In genomic region chr13:107138468-107138867, GRCh38 we compare ENCODE assay signal across 24 cellular contexts.
DNase-seq lines count a peak whose midpoint lies in the region; ATAC-seq, FAIRE-seq and TF ChIP-seq lines count a peak whose summit lies in the region.
"Had no signal": no experiment of that assay in that cellular context is flagged by ENCODE, and none has a peak within 500 bp of the region (broad histone marks: within the 10 kb centered on the region; RNA-seq: fewer than 3 reads in every experiment).

No MANE protein-coding gene starts in this region.

- FAIRE-seq in H1 (lab: Jason Lieb, UNC) = no peak
- FAIRE-seq: pancreas had no signal

- ATAC-seq in Right ventricle myocardium inferior = no peak
- ATAC-seq in sciatic nerve = peak; percentile 65
- no peak for ATAC-seq in upper lobe of right lung
- no peak for ATAC-seq in GM18909 (IDR thresholded peaks at IDR 0.05; ENCODE audit: poor library complexity, unreplicated experiment)
- ATAC-seq in HG03521 (IDR thresholded peaks at IDR 0.05; ENCODE audit: unreplicated experiment) = no peak
- ATAC-seq: activated CD4-positive, alpha-beta T cell treated with anti-CD3 and anti-CD28 coated beads for 36 hours; activated CD8-positive, alpha-beta memory T cell treated with anti-CD3 and anti-CD28 coated beads, Interleukin-2, amount 10 ng/mL, durations not matched to agents 7 days and 5 days; CD8-positive, alpha-beta T cell; natural killer cell treated with Interleukin-12 subunit alpha and Interleukin-12 subunit beta and Interleukin-15 and Interleukin-18, amount 100 ng/mL, for 72 hours; pancreas had no signal

- no peak overlapping the region for H4K5ac ChIP-seq in H1 (ENCODE audit: insufficient read length, low read depth, low read length)

- no peak overlapping the region for H2AK5ac ChIP-seq in H1 (ENCODE audit: low read depth, low read length)

- CTCF ChIA-PET in H1 (lab: Charles Lee; ENCODE audit: partially characterized antibody) = interaction anchor here (0.7 to 0.9 kb wide), 2 partner anchors 65 to 478 kb away, joined by 3 read pairs; no protein-coding TSS in a partner anchor

- H3K4me3 ChIP-seq in left ventricle myocardium inferior = no peak overlapping the region
- no peak overlapping the region for H3K4me3 ChIP-seq in LNCaP clone FGC (ENCODE audit: low read depth, low read length)
- H3K4me3 ChIP-seq in H1 (ENCODE audit: extremely low read depth in 1 of 4, insufficient read depth in 2 of 4, low read depth in 3 of 4, low read length in 4 of 4) = no peak overlapping the region
- H3K4me3 ChIP-seq in upper lobe of right lung = no peak overlapping the region
- H3K4me3 ChIP-seq: gastroesophageal sphincter, pancreas, sigmoid colon, suprapubic skin had no signal

- intact Hi-C loops in left ventricle myocardium inferior (cut with micrococcal nuclease) = no loop called here
- intact Hi-C loops in Right ventricle myocardium inferior (cut with DNase I) = loop anchor here (5.0 kb wide), 1 partner anchor 221 kb away; no protein-coding TSS in a partner anchor
- intact Hi-C loops in sciatic nerve (cut with DNase I) = no loop called here
- intact Hi-C loops in upper lobe of right lung (cut with DNase I) = no loop called here

- TF ChIP-seq EP300 in H1 (IDR thresholded peaks at IDR 0.05; ENCODE audit: borderline replicate concordance in 1 of 2, low read depth in 2 of 2, low read length in 2 of 2) = no peak

- TF ChIP-seq RAD21 in H1 (IDR thresholded peaks at IDR 0.05 in 1 of 2, conservative IDR thresholded peaks at IDR 0.05 in 1 of 2; ENCODE audit: low read depth in 2 of 2, low read length in 2 of 2) = peak; percentile 54 to 68

- POLR2A ChIA-PET in H1 (lab: Charles Lee; ENCODE audit: partially characterized antibody) = no interaction called here

- no peaks in the 10 kb centered on the region for H3K79me1 ChIP-seq in H1 (ENCODE audit: low read depth, low read length)

- no peak overlapping the region for H3K9ac ChIP-seq in H1 (replicated peaks in 1 of 4; ENCODE audit: extremely low read depth in 1 of 4, low read depth in 3 of 4, low read length in 3 of 4)

- no peak overlapping the region for H2BK120ac ChIP-seq in H1 (replicated peaks; ENCODE audit: low read depth, low read length)

- no peaks in the 10 kb centered on the region for H4K20me1 ChIP-seq in H1 (replicated peaks in 1 of 2; ENCODE audit: control insufficient read depth in 1 of 2, insufficient read depth in 2 of 2, low read length in 2 of 2)

- no peak overlapping the region for H2AFZ ChIP-seq in H1 (ENCODE audit: low read length)

- no peaks in the 10 kb centered on the region for H3K23me2 ChIP-seq in H1 (ENCODE audit: low read depth, low read length)

- no peaks in the 10 kb centered on the region for H3K79me2 ChIP-seq in H1 (ENCODE audit: control insufficient read depth in 1 of 2, insufficient read depth in 2 of 2, low read length in 2 of 2)

- H2BK15ac ChIP-seq in H1 (ENCODE audit: low read length) = no peak overlapping the region

- no peak overlapping the region for H2BK12ac ChIP-seq in H1 (ENCODE audit: low read depth, low read length)

- WGBS in H1 (ENCODE audit: extremely low coverage in 1 of 2, insufficient coverage in 1 of 2, insufficient read length in 1 of 2, insufficient replicate concordance in 2 of 2, low coverage in 1 of 2, low lambda C conversion rate in 2 of 2, missing lambda C conversion rate in 1 of 2), 2 experiments = 92% methylated on average over 1 of the region's 1 CpG; no CpG with 5 or more reads in 1 of the 2 experiments

- H3K18ac ChIP-seq in H1 (ENCODE audit: extremely low read depth, low read length) = no peak overlapping the region

- H3K23ac ChIP-seq in H1 (ENCODE audit: insufficient read length) = no peak overlapping the region

- H3K4ac ChIP-seq in H1 (replicated peaks; ENCODE audit: insufficient read length, low read depth, low read length) = no peak overlapping the region

- TF ChIP-seq CTCF in left ventricle myocardium inferior (IDR thresholded peaks at IDR 0.05; ENCODE audit: borderline replicate concordance) (no peak), LNCaP clone FGC (IDR thresholded peaks at IDR 0.05; ENCODE audit: control insufficient read depth, extremely low read depth, insufficient read depth) (peak; percentile 59), H1 (IDR thresholded peaks at IDR 0.05; ENCODE audit: control extremely low read depth in 1 of 3, insufficient read depth in 1 of 3, low read depth in 1 of 3, low read length in 3 of 3) (peak in 2 of 3 experiments; percentile 18 to 36; a peak in 2 of 4 replicates), upper lobe of right lung (IDR thresholded peaks at IDR 0.05) (no peak)

- H3K27ac ChIP-seq in left ventricle myocardium inferior (replicated peaks) (peak overlapping the region; percentile 76), H1 (ENCODE audit: low read depth, low read length) (no peak overlapping the region), upper lobe of right lung (no peak overlapping the region)
- H3K27ac ChIP-seq: HL-60, pancreas, RWPE1, suprapubic skin had no signal

- H3K4me2 ChIP-seq in H1 (ENCODE audit: insufficient read depth in 1 of 2, low read depth in 2 of 2, low read length in 2 of 2) = no peak overlapping the region

- H3K36me3 ChIP-seq in left ventricle myocardium inferior (no peaks in the 10 kb centered on the region), H1 (ENCODE audit: control insufficient read depth in 2 of 4, insufficient read depth in 4 of 4, low read length in 3 of 4) (no peaks in the 10 kb centered on the region), upper lobe of right lung (no peaks in the 10 kb centered on the region)
- H3K36me3 ChIP-seq: gastroesophageal sphincter, pancreas, sigmoid colon, suprapubic skin had no signal

- DNase-seq in left ventricle myocardium inferior = no peak
- no peak for DNase-seq in Right ventricle myocardium inferior (ENCODE audit: missing footprints)
- no peak for DNase-seq in LNCaP clone FGC (ENCODE audit: low read depth)
- DNase-seq in H1 (ENCODE audit: low read depth in 1 of 2, low spot score in 2 of 2) = no peak
- no peak for DNase-seq in sciatic nerve (ENCODE audit: low spot score)
- no peak for DNase-seq in upper lobe of right lung
- DNase-seq: activated CD4-positive, alpha-beta T cell treated with anti-CD3 and anti-CD28 coated beads for 36 hours; activated CD8-positive, alpha-beta memory T cell treated with anti-CD3 and anti-CD28 coated beads, Interleukin-2, amount 10 ng/mL, durations not matched to agents 7 days and 5 days; aorta; CD8-positive, alpha-beta T cell; central memory CD4-positive, alpha-beta T cell; erythroblast; kidney glomerular epithelial cell; NCI-H187 treated with DMSO at 0.1 percent for 48 hours; pancreas; sigmoid colon; SW 1271 had no signal

- H2BK20ac ChIP-seq in H1 (ENCODE audit: low read length) = no peak overlapping the region

- H4K91ac ChIP-seq in H1 (replicated peaks; ENCODE audit: insufficient read length, low read length) = no peak overlapping the region

- no peak overlapping the region for H2BK5ac ChIP-seq in H1 (ENCODE audit: low read depth, low read length)

- no peak overlapping the region for H3K56ac ChIP-seq in H1 (replicated peaks; ENCODE audit: insufficient read length, low read depth, low read length)

- H3K9me3 ChIP-seq in left ventricle myocardium inferior (replicated peaks) (no peaks in the 10 kb centered on the region), H1 (ENCODE audit: insufficient read depth in 2 of 2, low read depth in 1 of 2, low read length in 1 of 2) (no peaks in the 10 kb centered on the region), upper lobe of right lung (no peaks in the 10 kb centered on the region)
- H3K9me3 ChIP-seq: gastroesophageal sphincter, pancreas, sigmoid colon, suprapubic skin had no signal

- H3K4me1 ChIP-seq in left ventricle myocardium inferior (peaks cover 29% of the 10 kb centered on the region), H1 (replicated peaks in 1 of 4; ENCODE audit: control insufficient read depth in 3 of 4, insufficient read depth in 4 of 4, low read length in 3 of 4) (peaks cover 0 to 4% (median 0%) of the 10 kb centered on the region in 4 experiments; a peak in 1 of 7 replicates), upper lobe of right lung (peaks cover 8% of the 10 kb centered on the region)
- H3K4me1 ChIP-seq: pancreas, sigmoid colon had no signal

- no peak overlapping the region for H4K8ac ChIP-seq in H1 (ENCODE audit: extremely low read depth, insufficient read depth, low read length)

- no peak for TF ChIP-seq POLR2A in H1 (IDR thresholded peaks at IDR 0.05; ENCODE audit: control extremely low read depth in 1 of 2, low read depth in 2 of 2, low read length in 2 of 2)

- no peak overlapping the region for H3K14ac ChIP-seq in H1 (ENCODE audit: insufficient read length)

- H3K27me3 ChIP-seq in left ventricle myocardium inferior (ENCODE audit: low read depth) (no peaks in the 10 kb centered on the region), H1 (replicated peaks in 1 of 4; ENCODE audit: control insufficient read depth in 3 of 4, extremely low read depth in 1 of 4, insufficient read depth in 3 of 4, low read length in 3 of 4) (no peaks in the 10 kb centered on the region), upper lobe of right lung (no peaks in the 10 kb centered on the region)
- H3K27me3 ChIP-seq: gastroesophageal sphincter, pancreas, sigmoid colon, suprapubic skin had no signal

TF ChIP-seq in H1, 55 proteins besides CTCF, POLR2A, EP300 and RAD21 (continues in another document):
- TF ChIP-seq CTBP2 (IDR thresholded peaks at IDR 0.05; ENCODE audit: borderline replicate concordance, insufficient read depth, insufficient read length, low read length) (no peak), KDM5A (IDR thresholded peaks at IDR 0.05; ENCODE audit: low read length) (no peak), RBBP5 (IDR thresholded peaks at IDR 0.05; ENCODE audit: borderline replicate concordance, low read depth, low read length) (no peak), TAF1 (IDR thresholded peaks at IDR 0.05; ENCODE audit: low read depth, low read length) (no peak), YY1 (IDR thresholded peaks at IDR 0.05; ENCODE audit: low read depth, low read length) (no peak), RFX5 (IDR thresholded peaks at IDR 0.05; ENCODE audit: borderline replicate concordance, low read depth, low read length) (no peak), MAFK (IDR thresholded peaks at IDR 0.05; ENCODE audit: low read depth, low read length) (no peak), CHD2 (IDR thresholded peaks at IDR 0.05; ENCODE audit: low read length) (no peak), SUZ12 (IDR thresholded peaks at IDR 0.05; ENCODE audit: low read length) (no peak), CBX5 (IDR thresholded peaks at IDR 0.05; ENCODE audit: low read depth, low read length) (no peak), SRF (IDR thresholded peaks at IDR 0.05; ENCODE audit: low read depth, low read length) (no peak), TCF12 (IDR thresholded peaks at IDR 0.05; ENCODE audit: low read depth, low read length) (no peak), HDAC2 (IDR thresholded peaks at IDR 0.05; ENCODE audit: borderline replicate concordance in 1 of 2, low read depth in 2 of 2, low read length in 2 of 2) (no peak)
- TF ChIP-seq, protein P1, sequence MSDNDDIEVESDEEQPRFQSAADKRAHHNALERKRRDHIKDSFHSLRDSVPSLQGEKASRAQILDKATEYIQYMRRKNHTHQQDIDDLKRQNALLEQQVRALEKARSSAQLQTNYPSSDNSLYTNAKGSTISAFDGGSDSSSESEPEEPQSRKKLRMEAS (IDR thresholded peaks at IDR 0.05) = no peak

Comparison
In these comparisons a context has a peak if more than half of its experiments do, and no peak if none do; other contexts are left out.
1. CTCF ChIP-seq: peak in LNCaP clone FGC (single experiment) and H1 (2 of 3); none in left ventricle myocardium inferior (single experiment) and upper lobe of right lung (single experiment).